22 cellular contexts compared by ENCODE assay signal in the genomic region with DNA sequence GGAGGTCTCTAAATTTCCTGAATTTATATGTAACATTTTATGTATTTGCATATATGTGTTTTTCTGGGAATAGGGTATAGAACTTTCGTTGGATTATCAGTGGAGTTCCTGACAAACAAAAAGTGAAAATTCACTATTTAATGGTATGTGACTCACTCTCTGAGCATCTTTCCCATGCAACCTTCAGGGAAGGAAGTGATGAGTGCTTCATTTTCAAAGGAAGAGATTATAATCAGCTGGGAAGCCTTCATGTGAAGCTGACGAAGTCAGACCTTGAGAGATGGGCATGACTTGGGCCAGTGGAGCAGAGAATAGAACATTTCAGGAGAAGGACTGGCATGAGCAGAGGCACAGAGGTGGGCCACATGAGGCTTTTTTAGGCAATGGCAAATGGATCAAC.
DNase-seq lines count a peak whose midpoint lies in the region; ATAC-seq and TF ChIP-seq lines count a peak whose summit lies in the region.
"Had no signal": no experiment of that assay in that cellular context is flagged by ENCODE, and none has a peak within 500 bp of the region (broad histone marks: within the 10 kb centered on the region; RNA-seq: fewer than 3 reads in every experiment).

No MANE protein-coding gene starts in this region.

- TF ChIP-seq CTCF in RWPE1 (conservative IDR thresholded peaks at IDR 0.05; ENCODE audit: low read depth) (no peak), fibroblast of pulmonary artery (IDR thresholded peaks at IDR 0.05; ENCODE audit: low read length, missing control alignments) (no peak), type B pancreatic cell (conservative IDR thresholded peaks at IDR 0.05) (no peak)

- no peaks in the 10 kb centered on the region for H3K36me3 Mint-ChIP-seq in type B pancreatic cell
- H3K36me3 Mint-ChIP-seq: CD8-positive, alpha-beta memory T cell; stimulated activated memory B cell treated with anti-CD40 and anti-IgM and Interleukin-4, amounts not matched to agents 10 μg/mL and 1 μg/mL and 100 μg/mL, for 72 hours had no signal

- H3K4me3 ChIP-seq in fibroblast of pulmonary artery (replicated peaks; ENCODE audit: low read depth, low read length), result no peak overlapping the region
- H3K4me3 ChIP-seq: cardiac muscle cell, lower lobe of right lung had no signal

- POLR2A ChIA-PET in RWPE1 (lab: Yijun Ruan, JAX; ENCODE audit: low non-redundant PET), result no interaction called here

- no peaks in the 10 kb centered on the region for H3K4me1 Mint-ChIP-seq in type B pancreatic cell (ENCODE audit: unreplicated experiment)
- H3K4me1 Mint-ChIP-seq: CD8-positive, alpha-beta memory T cell; stimulated activated memory B cell treated with anti-CD40 and anti-IgM and Interleukin-4, amounts not matched to agents 10 μg/mL and 1 μg/mL and 100 μg/mL, for 72 hours had no signal

- H3K27me3 Mint-ChIP-seq in type B pancreatic cell, result no peaks in the 10 kb centered on the region

- no peak overlapping the region for H3K4me3 Mint-ChIP-seq in type B pancreatic cell
- H3K4me3 Mint-ChIP-seq: CD8-positive, alpha-beta memory T cell; stimulated activated memory B cell treated with anti-CD40 and anti-IgM and Interleukin-4, amounts not matched to agents 10 μg/mL and 1 μg/mL and 100 μg/mL, for 72 hours had no signal

- H3K27ac ChIP-seq in RWPE1, result no peak overlapping the region
- H3K27ac ChIP-seq: cardiac muscle cell, lower lobe of right lung, WERI-Rb-1 had no signal

- ATAC-seq in HG02970 (IDR thresholded peaks at IDR 0.05; ENCODE audit: low FRiP score, unreplicated experiment), result no peak
- ATAC-seq: lower lobe of right lung; stimulated activated memory B cell treated with anti-CD40 and anti-IgM and Interleukin-4, amounts not matched to agents 10 μg/mL and 1 μg/mL and 100 μg/mL, for 72 hours had no signal

- no peaks in the 10 kb centered on the region for H3K9me3 Mint-ChIP-seq in type B pancreatic cell
- H3K9me3 Mint-ChIP-seq: stimulated activated memory B cell treated with anti-CD40 and anti-IgM and Interleukin-4, amounts not matched to agents 10 μg/mL and 1 μg/mL and 100 μg/mL, for 72 hours had no signal

- no peak overlapping the region for H3K27ac Mint-ChIP-seq in type B pancreatic cell
- H3K27ac Mint-ChIP-seq: CD8-positive, alpha-beta memory T cell; stimulated activated memory B cell treated with anti-CD40 and anti-IgM and Interleukin-4, amounts not matched to agents 10 μg/mL and 1 μg/mL and 100 μg/mL, for 72 hours had no signal

- CTCF ChIA-PET in RWPE1 (lab: Yijun Ruan, JAX), result no interaction called here

- DNase-seq in HPDE6-E6E7 (ENCODE audit: extremely low spot score) (peak; percentile 11), RWPE1 (ENCODE audit: low spot score) (peak; percentile 23), fibroblast of pulmonary artery (ENCODE audit: low read depth) (peak; percentile 3), renal cortical epithelial cell (ENCODE audit: low read depth) (peak; percentile 4), UCSD-AML1 (lab: John Stamatoyannopoulos, UW; ENCODE audit: unreplicated experiment) (no peak), type B pancreatic cell (ENCODE audit: extremely low spot score, unreplicated experiment) (no peak)
- DNase-seq: activated CD4-positive, alpha-beta T cell treated with anti-CD3 and anti-CD28 coated beads, Interleukin-2, amount 50 U/mL, for 1 hour; activated gamma-delta T cell; AML-193; CD8-positive, alpha-beta memory T cell; DMS79 treated with DMSO at 0.1 percent for 48 hours; hippocampal formation; lower lobe of right lung; NCI-H2107; NCI-H510A treated with DMSO at 0.1 percent for 48 hours; nucleus accumbens; small intestine; T-helper 2 cell; WERI-Rb-1 had no signal

Comparison
In these comparisons a context has a peak if more than half of its experiments do, and no peak if none do; other contexts are left out.
1. DNase-seq: peak in HPDE6-E6E7 (single experiment), RWPE1 (single experiment), fibroblast of pulmonary artery (single experiment) and renal cortical epithelial cell (single experiment); none in UCSD-AML1 (single experiment) and type B pancreatic cell (single experiment).